In the genomic region with DNA sequence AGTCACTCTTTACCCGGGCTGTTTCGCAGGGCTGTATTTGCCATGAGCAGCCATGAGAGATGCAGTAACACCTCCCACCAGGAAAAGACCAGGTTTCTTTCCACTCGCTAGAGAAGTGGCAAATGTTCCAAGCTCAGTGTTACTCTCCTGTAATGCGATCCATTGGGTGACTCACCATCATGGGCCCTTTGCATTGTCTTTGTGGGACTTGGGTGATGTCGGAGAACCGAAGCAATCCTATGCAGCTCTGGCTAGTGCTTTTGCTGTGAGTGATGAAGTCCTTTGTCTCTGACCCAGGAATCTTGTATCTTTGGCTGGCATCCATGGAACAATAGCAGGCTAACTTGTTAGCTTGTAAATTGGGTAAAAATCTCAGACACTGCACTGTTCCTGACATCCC, we compare ENCODE assay signal across 25 cellular contexts. TPM values are rescaled to one million over a fixed set of nuclear protein-coding genes. Genes with fewer than 3 reads are reported as not detected.
"Had no signal": no experiment of that assay in that cellular context is flagged by ENCODE, and none has a peak within 500 bp of the region (broad histone marks: within the 10 kb centered on the region; RNA-seq: fewer than 3 reads in every experiment).

No MANE protein-coding gene starts in this region.

- H3K27ac Mint-ChIP-seq: activated CD4-positive, alpha-beta memory T cell treated with anti-CD3 and anti-CD28 coated beads, Interleukin-2, amount 10 ng/mL, durations not matched to agents 7 days and 5 days; activated CD8-positive, alpha-beta memory T cell treated with anti-CD3 and anti-CD28 coated beads, Interleukin-2, amount 10 ng/mL, durations not matched to agents 7 days and 5 days; activated naive CD8-positive, alpha-beta T cell; nephron progenitor cell; stimulated activated memory B cell treated with anti-CD40 and anti-IgM and Interleukin-4, amounts not matched to agents 10 μg/mL and 1 μg/mL and 100 μg/mL, for 72 hours had no signal

- H3K9me3 ChIP-seq: gastrocnemius medialis, thoracic aorta had no signal

- DNase-seq: activated CD4-positive, alpha-beta memory T cell treated with anti-CD3 and anti-CD28 coated beads, Interleukin-2, amount 10 ng/mL, durations not matched to agents 7 days and 5 days; activated CD4-positive, alpha-beta T cell treated with anti-CD3 and anti-CD28 coated beads for 48 hours; activated CD4-positive, CD25-positive, alpha-beta regulatory T cell; activated CD8-positive, alpha-beta memory T cell treated with anti-CD3 and anti-CD28 coated beads, Interleukin-2, amount 10 ng/mL, durations not matched to agents 7 days and 5 days; central memory CD4-positive, alpha-beta T cell; dorsolateral prefrontal cortex; erythroblast; gastrocnemius medialis; heart right ventricle; left colon; midbrain; nephron progenitor cell; nucleus accumbens; stimulated activated CD4-positive, alpha-beta T cell treated with anti-CD3 and anti-CD28 coated beads, Interleukin-4, amount 100 ng/mL, for 4 hours; SW 1271 had no signal

- H3K4me3 Mint-ChIP-seq: activated CD4-positive, alpha-beta memory T cell treated with anti-CD3 and anti-CD28 coated beads, Interleukin-2, amount 10 ng/mL, durations not matched to agents 7 days and 5 days; activated CD8-positive, alpha-beta memory T cell treated with anti-CD3 and anti-CD28 coated beads, Interleukin-2, amount 10 ng/mL, durations not matched to agents 7 days and 5 days; activated naive CD8-positive, alpha-beta T cell; nephron progenitor cell; stimulated activated memory B cell treated with anti-CD40 and anti-IgM and Interleukin-4, amounts not matched to agents 10 μg/mL and 1 μg/mL and 100 μg/mL, for 72 hours had no signal

- H3K9me3 Mint-ChIP-seq: activated CD4-positive, alpha-beta memory T cell treated with anti-CD3 and anti-CD28 coated beads, Interleukin-2, amount 10 ng/mL, durations not matched to agents 7 days and 5 days; stimulated activated memory B cell treated with anti-CD40 and anti-IgM and Interleukin-4, amounts not matched to agents 10 μg/mL and 1 μg/mL and 100 μg/mL, for 72 hours had no signal

- ATAC-seq: activated CD8-positive, alpha-beta memory T cell treated with anti-CD3 and anti-CD28 coated beads, Interleukin-2, amount 10 ng/mL, durations not matched to agents 7 days and 5 days; gastrocnemius medialis; heart right ventricle; left colon; stimulated activated memory B cell treated with anti-CD40 and anti-IgM and Interleukin-4, amounts not matched to agents 10 μg/mL and 1 μg/mL and 100 μg/mL, for 72 hours had no signal

- H3K27me3 ChIP-seq: gastrocnemius medialis, sigmoid colon had no signal

- H3K36me3 ChIP-seq: gastrocnemius medialis, heart right ventricle, sigmoid colon, thoracic aorta had no signal

- H3K27ac ChIP-seq: dorsolateral prefrontal cortex, gastrocnemius medialis, heart right ventricle, sigmoid colon, thoracic aorta had no signal

- H3K36me3 Mint-ChIP-seq: activated CD8-positive, alpha-beta memory T cell treated with anti-CD3 and anti-CD28 coated beads, Interleukin-2, amount 10 ng/mL, durations not matched to agents 7 days and 5 days; activated naive CD8-positive, alpha-beta T cell; stimulated activated memory B cell treated with anti-CD40 and anti-IgM and Interleukin-4, amounts not matched to agents 10 μg/mL and 1 μg/mL and 100 μg/mL, for 72 hours had no signal

- H3K4me1 Mint-ChIP-seq: activated CD4-positive, alpha-beta memory T cell treated with anti-CD3 and anti-CD28 coated beads, Interleukin-2, amount 10 ng/mL, durations not matched to agents 7 days and 5 days; activated CD8-positive, alpha-beta memory T cell treated with anti-CD3 and anti-CD28 coated beads, Interleukin-2, amount 10 ng/mL, durations not matched to agents 7 days and 5 days; stimulated activated memory B cell treated with anti-CD40 and anti-IgM and Interleukin-4, amounts not matched to agents 10 μg/mL and 1 μg/mL and 100 μg/mL, for 72 hours had no signal

- H3K27me3 Mint-ChIP-seq: activated CD4-positive, alpha-beta memory T cell treated with anti-CD3 and anti-CD28 coated beads, Interleukin-2, amount 10 ng/mL, durations not matched to agents 7 days and 5 days; activated naive CD8-positive, alpha-beta T cell had no signal

- H3K4me3 ChIP-seq: dorsolateral prefrontal cortex, gastrocnemius medialis, heart right ventricle, sigmoid colon, thoracic aorta had no signal

- H3K4me1 ChIP-seq: gastrocnemius medialis, sigmoid colon had no signal

- FAIRE-seq: colon, TTC549 had no signal

RNA-seq across cellular contexts. Expression of a gene that starts 40.0 kb away (rescaled TPM):
- total RNA-seq: activated CD4-positive, alpha-beta memory T cell treated with anti-CD3 and anti-CD28 coated beads, Interleukin-2, amount 10 ng/mL, durations not matched to agents 7 days and 5 days; activated CD8-positive, alpha-beta memory T cell treated with anti-CD3 and anti-CD28 coated beads, Interleukin-2, amount 10 ng/mL, durations not matched to agents 7 days and 5 days; gastrocnemius medialis; heart right ventricle; left colon; lung microvascular endothelial cell; renal cortical epithelial cell; sigmoid colon; T-helper 2 cell treated with Interferon-gamma antibody and Interleukin-4, amounts not matched to agents 100 ng/mL and 5 ng/mL, for 36 hours; thoracic aorta; urinary bladder had no signal
- polyA plus RNA-seq: heart right ventricle, sigmoid colon, urinary bladder had no signal

RNA-seq across cellular contexts. Expression of a gene that starts 48.4 kb away (rescaled TPM):
- total RNA-seq: activated CD4-positive, alpha-beta memory T cell treated with anti-CD3 and anti-CD28 coated beads, Interleukin-2, amount 10 ng/mL, durations not matched to agents 7 days and 5 days; activated CD8-positive, alpha-beta memory T cell treated with anti-CD3 and anti-CD28 coated beads, Interleukin-2, amount 10 ng/mL, durations not matched to agents 7 days and 5 days; lung microvascular endothelial cell; renal cortical epithelial cell; T-helper 2 cell treated with Interferon-gamma antibody and Interleukin-4, amounts not matched to agents 100 ng/mL and 5 ng/mL, for 36 hours had no signal
